Comparison of ENCODE assay signal across 31 cellular contexts in the genomic region with DNA sequence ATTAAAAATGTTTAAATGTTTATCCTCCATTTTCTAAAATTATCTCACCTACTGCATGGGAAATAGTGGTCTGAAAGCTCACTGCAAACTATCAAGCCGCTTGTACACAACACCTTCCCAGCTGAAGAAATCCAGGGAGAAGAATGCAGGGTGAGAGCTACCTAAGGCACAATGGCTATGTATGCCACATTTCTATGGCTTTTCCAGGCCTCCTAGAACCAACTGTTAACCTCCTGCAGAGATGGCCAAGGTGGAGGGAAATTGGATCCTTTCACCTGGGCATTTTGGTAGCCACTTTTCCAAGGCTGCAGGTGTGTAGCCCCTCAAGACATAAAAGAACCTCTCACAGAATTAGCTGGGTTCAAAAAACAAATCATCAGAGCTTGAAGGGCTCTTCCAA.
A peak's percentile ranks its signal among the peaks of the same experiment; 100 is the strongest.
DNase-seq lines count a peak whose midpoint lies in the region; ATAC-seq and TF ChIP-seq lines count a peak whose summit lies in the region.
"Had no signal": no experiment of that assay in that cellular context is flagged by ENCODE, and none has a peak within 500 bp of the region (broad histone marks: within the 10 kb centered on the region; RNA-seq: fewer than 3 reads in every experiment).

No MANE protein-coding gene starts in this region.

- no peak overlapping the region for H3K27ac Mint-ChIP-seq in GM23338
- H3K27ac Mint-ChIP-seq in memory B cell = peak overlapping the region; percentile 99
- no peak overlapping the region for H3K27ac Mint-ChIP-seq in HFFc6
- H3K27ac Mint-ChIP-seq: CD8-positive, alpha-beta memory T cell had no signal

- intact Hi-C loops in heart right ventricle (cut with DNase I) = no loop called here

- H3K9me2 ChIP-seq in GM23338 (ENCODE audit: insufficient read depth) (peaks cover 3% of the 10 kb centered on the region; the same call in 1 of the 2 replicates), SU-DHL-6 (replicated peaks; ENCODE audit: insufficient read depth, low read length) (no peaks in the 10 kb centered on the region)

- no peak overlapping the region for H3K4me3 Mint-ChIP-seq in GM23338
- H3K4me3 Mint-ChIP-seq in memory B cell = no peak overlapping the region
- H3K4me3 Mint-ChIP-seq in HFFc6 = no peak overlapping the region
- H3K4me3 Mint-ChIP-seq: activated T-helper 1 cell treated with anti-CD3 and anti-CD28 coated beads, Interleukin-12 subunit alpha, Interleukin-12 subunit beta, Interleukin-2, Interleukin-4 antibody, amounts not matched to agents 30 ng/mL and 10 ng/mL and 1 ng/mL, durations not matched to agents 14 hours and 24 hours and 36 hours had no signal

- peaks cover 38 to 100% (median 96%) of the 10 kb centered on the region in 10 experiments for H3K4me1 ChIP-seq in BLaER1 treated with 17β-estradiol and CSF1 and Interleukin-3, amounts not matched to agents 10 nM and 100 nM
- H3K4me1 ChIP-seq in GM23338 (ENCODE audit: insufficient read depth) (peaks cover 18% of the 10 kb centered on the region), heart right ventricle (peaks cover 0 to 53% (median 22%) of the 10 kb centered on the region in 9 donors)
- H3K4me1 ChIP-seq: thyroid gland had no signal

- H3K27ac ChIP-seq in BLaER1 treated with 17β-estradiol and CSF1 and Interleukin-3, amounts not matched to agents 10 nM and 100 nM = peak overlapping the region in 9 of 11 experiments; percentile 63 to 89 (median 79); a peak in 19 of 22 replicates
- H3K27ac ChIP-seq in GM23338 (ENCODE audit: low read depth) (no peak overlapping the region), SU-DHL-6 (ENCODE audit: low read depth, low read length) (peak overlapping the region; percentile 83), heart right ventricle (peak overlapping the region in 1 of 10 donors; percentile 28)
- H3K27ac ChIP-seq: body of pancreas, gastroesophageal sphincter, right atrium auricular region, thyroid gland had no signal

- no peak for TF ChIP-seq CTCF in GM23338 (conservative IDR thresholded peaks at IDR 0.05; ENCODE audit: low read depth in 2 of 2)
- no peak for TF ChIP-seq CTCF in SU-DHL-6 (IDR thresholded peaks at IDR 0.05; ENCODE audit: insufficient read depth, low read length, poor library complexity, severe bottlenecking)
- no peak for TF ChIP-seq CTCF in HFFc6 (IDR thresholded peaks at IDR 0.05)
- no peak for TF ChIP-seq CTCF in heart right ventricle (IDR thresholded peaks at IDR 0.05)

- peak; percentile 19 for DNase-seq in GM23338 (ENCODE audit: low spot score)
- no peak for DNase-seq in memory B cell (ENCODE audit: low spot score in 2 of 2)
- DNase-seq in activated gamma-delta T cell treated with Interleukin-2 at 50 U/mL for 16 hours = no peak
- no peak for DNase-seq in HFFc6
- no peak for DNase-seq in heart right ventricle
- DNase-seq: activated CD8-positive, alpha-beta memory T cell treated with anti-CD3 and anti-CD28 coated beads, Interleukin-2, amount 50 U/mL, for 48 hours; activated CD8-positive, alpha-beta T cell treated with anti-CD3 and anti-CD28 coated beads for 36 hours; activated naive CD4-positive, alpha-beta T cell treated with anti-CD3 and anti-CD28 coated beads, Interleukin-2, amount 10 ng/mL, durations not matched to agents 7 days and 5 days; body of pancreas; CD8-positive, alpha-beta memory T cell; cerebellar nuclear complex; DMS 273 treated with DMSO at 0.1 percent for 48 hours; GOT3; NCI-H1092; NCI-H1694; NCI-H524; NK-92 treated with Interleukin-12 subunit alpha and Interleukin-12 subunit beta, amount 100 ng/mL, for 24 hours; Right ventricle myocardium superior; small intestine; T-helper 2 cell; thyroid gland had no signal

- H3K27me3 Mint-ChIP-seq in GM23338 (ENCODE audit: insufficient read depth, low read depth, poor library complexity) (no peaks in the 10 kb centered on the region), memory B cell (no peaks in the 10 kb centered on the region), HFFc6 (ENCODE audit: insufficient read depth) (peaks cover 2% of the 10 kb centered on the region; the same call in 1 of the 2 replicates)
- H3K27me3 Mint-ChIP-seq: activated CD8-positive, alpha-beta T cell treated with anti-CD3 and anti-CD28 coated beads for 36 hours; stimulated activated naive CD8-positive, alpha-beta T cell treated with anti-CD3 and anti-CD28 coated beads, Interleukin-15, Interleukin-2, amounts not matched to agents 100 ng/mL and 50 ng/mL, for 24 hours had no signal

- peak; percentile 82 for ATAC-seq in GM23338
- ATAC-seq in memory B cell (ENCODE audit: low read depth) = no peak
- ATAC-seq in GM19035 (IDR thresholded peaks at IDR 0.05; ENCODE audit: unreplicated experiment) = no peak
- no peak for ATAC-seq in heart right ventricle
- ATAC-seq: body of pancreas, left lobe of liver, Panc1, SK-N-SH treated with all-trans-retinoic acid at 6 μM for 48 hours had no signal

- H3K9me3 ChIP-seq in BLaER1 treated with 17β-estradiol and CSF1 and Interleukin-3, amounts not matched to agents 10 nM and 100 nM (replicated peaks in 1 of 11) = peaks cover 0 to 13% (median 6%) of the 10 kb centered on the region in 11 experiments; a peak in 12 of 22 replicates
- H3K9me3 ChIP-seq in SU-DHL-6 (ENCODE audit: insufficient read depth, low read length) (no peaks in the 10 kb centered on the region), heart right ventricle (peaks cover 0 to 12% (median 0%) of the 10 kb centered on the region in 11 donors)
- H3K9me3 ChIP-seq: body of pancreas, gastroesophageal sphincter, thyroid gland had no signal

- peak overlapping the region in 8 of 11 experiments; percentile 47 to 79 (median 64); a peak in 12 of 22 replicates for H3K9ac ChIP-seq in BLaER1 treated with 17β-estradiol and CSF1 and Interleukin-3, amounts not matched to agents 10 nM and 100 nM
- peak overlapping the region; percentile 43 for H3K9ac ChIP-seq in SU-DHL-6 (ENCODE audit: low read length)

- H3K9me3 Mint-ChIP-seq in GM23338 = peaks cover 11% of the 10 kb centered on the region
- peaks cover 2% of the 10 kb centered on the region for H3K9me3 Mint-ChIP-seq in memory B cell
- peaks cover 18% of the 10 kb centered on the region for H3K9me3 Mint-ChIP-seq in HFFc6
- H3K9me3 Mint-ChIP-seq: stimulated activated naive CD8-positive, alpha-beta T cell treated with anti-CD3 and anti-CD28 coated beads, Interleukin-15, Interleukin-2, amounts not matched to agents 100 ng/mL and 50 ng/mL, for 24 hours had no signal

- peaks cover 0 to 90% (median 0%) of the 10 kb centered on the region in 11 experiments; a peak in 4 of 22 replicates for H4K20me1 ChIP-seq in BLaER1 treated with 17β-estradiol and CSF1 and Interleukin-3, amounts not matched to agents 10 nM and 100 nM
- H4K20me1 ChIP-seq in GM23338 (replicated peaks; ENCODE audit: insufficient read depth) = no peaks in the 10 kb centered on the region
- H4K20me1 ChIP-seq in SU-DHL-6 (ENCODE audit: low read depth, low read length) = no peaks in the 10 kb centered on the region

- H3K4me1 Mint-ChIP-seq in GM23338 (peaks cover 30% of the 10 kb centered on the region), memory B cell (peaks cover 83% of the 10 kb centered on the region), HFFc6 (ENCODE audit: low read depth) (no peaks in the 10 kb centered on the region)

- no peaks in the 10 kb centered on the region for H3K27me3 ChIP-seq in BLaER1 treated with 17β-estradiol and CSF1 and Interleukin-3, amounts not matched to agents 10 nM and 100 nM
- H3K27me3 ChIP-seq in GM23338 (ENCODE audit: insufficient read depth) (no peaks in the 10 kb centered on the region), SU-DHL-6 (ENCODE audit: low read length) (no peaks in the 10 kb centered on the region), heart right ventricle (no peaks in the 10 kb centered on the region)
- H3K27me3 ChIP-seq: body of pancreas, right atrium auricular region, thyroid gland had no signal

- H3K79me2 ChIP-seq in GM23338 (replicated peaks; ENCODE audit: insufficient read depth) (no peaks in the 10 kb centered on the region), SU-DHL-6 (ENCODE audit: insufficient read depth, low read length) (no peaks in the 10 kb centered on the region)

- H3K4me2 ChIP-seq in BLaER1 treated with 17β-estradiol and CSF1 and Interleukin-3, amounts not matched to agents 10 nM and 100 nM = peak overlapping the region; percentile 72 to 82 (median 80); a peak in 21 of 22 replicates
- H3K4me2 ChIP-seq in GM23338 (peak overlapping the region; percentile 54), SU-DHL-6 (ENCODE audit: low read depth, low read length, poor library complexity, severe bottlenecking) (peak overlapping the region; percentile 88)

- peak overlapping the region in 3 of 10 experiments; percentile 4 to 16 (median 12); a peak in 3 of 20 replicates for H3K4me3 ChIP-seq in BLaER1 treated with 17β-estradiol and CSF1 and Interleukin-3, amounts not matched to agents 10 nM and 100 nM
- no peak overlapping the region for H3K4me3 ChIP-seq in GM23338
- H3K4me3 ChIP-seq in SU-DHL-6 (ENCODE audit: insufficient read depth, low read length, poor library complexity, severe bottlenecking) = peak overlapping the region; percentile 41
- H3K4me3 ChIP-seq in heart right ventricle = no peak overlapping the region
- H3K4me3 ChIP-seq: body of pancreas, gastroesophageal sphincter, right atrium auricular region, thyroid gland had no signal

- H2AFZ ChIP-seq in GM23338 = no peak overlapping the region
- no peak overlapping the region for H2AFZ ChIP-seq in SU-DHL-6 (ENCODE audit: low read depth, low read length, severe bottlenecking)

- H3K36me3 Mint-ChIP-seq in GM23338 (ENCODE audit: low read depth) = peaks cover 6% of the 10 kb centered on the region; the same call in 2 of the 3 replicates
- H3K36me3 Mint-ChIP-seq in memory B cell = peaks cover 17% of the 10 kb centered on the region
- H3K36me3 Mint-ChIP-seq in HFFc6 (ENCODE audit: low read depth) = no peaks in the 10 kb centered on the region
- H3K36me3 Mint-ChIP-seq: CD8-positive, alpha-beta memory T cell had no signal

- H3F3A ChIP-seq in GM23338 (replicated peaks; ENCODE audit: low read depth) (no peaks in the 10 kb centered on the region), SU-DHL-6 (ENCODE audit: insufficient read depth) (peaks cover 10% of the 10 kb centered on the region; the same call in 1 of the 2 replicates)

- peaks cover 7 to 98% (median 77%) of the 10 kb centered on the region in 11 experiments; a peak in 21 of 22 replicates for H3K36me3 ChIP-seq in BLaER1 treated with 17β-estradiol and CSF1 and Interleukin-3, amounts not matched to agents 10 nM and 100 nM
- H3K36me3 ChIP-seq in GM23338 (ENCODE audit: insufficient read depth) (no peaks in the 10 kb centered on the region), SU-DHL-6 (ENCODE audit: low read length) (no peaks in the 10 kb centered on the region), heart right ventricle (no peaks in the 10 kb centered on the region)
- H3K36me3 ChIP-seq: gastroesophageal sphincter, right atrium auricular region, thyroid gland had no signal

- 90 to 95% methylated on average over 1 of the region's 1 CpG for WGBS in heart right ventricle, 2 donors
